Comparison of ENCODE assay signal across 12 cellular contexts in the genomic region with DNA sequence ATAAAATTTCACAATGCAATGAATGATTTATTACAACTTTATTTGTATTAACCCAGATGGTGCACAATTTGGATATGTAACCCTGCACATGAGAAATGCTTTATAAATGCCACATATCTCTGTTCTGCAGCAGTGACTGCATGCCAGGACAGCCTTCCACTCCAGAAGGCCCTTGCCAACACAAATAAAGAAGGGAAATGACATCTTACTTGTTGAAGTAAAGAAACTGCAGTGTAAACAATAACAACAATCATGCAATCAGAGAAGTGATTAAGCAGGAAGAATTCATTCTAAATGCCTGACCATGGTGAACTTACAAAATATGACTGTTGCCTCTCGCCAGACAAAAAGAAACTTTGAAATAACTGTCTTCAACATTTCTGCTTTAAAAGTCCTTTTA.
"Had no signal": no experiment of that assay in that cellular context is flagged by ENCODE, and none has a peak within 500 bp of the region (broad histone marks: within the 10 kb centered on the region; RNA-seq: fewer than 3 reads in every experiment).

No MANE protein-coding gene starts in this region.

- ATAC-seq: activated CD8-positive, alpha-beta T cell treated with anti-CD3 and anti-CD28 coated beads, Interleukin-2, amount 10 ng/mL, durations not matched to agents 7 days and 5 days; activated naive CD8-positive, alpha-beta T cell treated with anti-CD3 and anti-CD28 coated beads, Interleukin-2, amount 50 U/mL, for 24 hours; left lobe of liver had no signal

- DNase-seq: activated CD4-positive, alpha-beta T cell treated with anti-CD3 and anti-CD28 coated beads, Interleukin-2, amount 10 ng/mL, durations not matched to agents 7 days and 5 days; activated CD8-positive, alpha-beta T cell treated with anti-CD3 and anti-CD28 coated beads, Interleukin-2, amount 10 ng/mL, durations not matched to agents 7 days and 5 days; activated naive CD4-positive, alpha-beta T cell treated with anti-CD3 and anti-CD28 coated beads, Interleukin-2, amount 10 ng/mL, durations not matched to agents 7 days and 5 days; activated naive CD8-positive, alpha-beta T cell treated with anti-CD3 and anti-CD28 coated beads, Interleukin-2, amount 50 U/mL, for 24 hours; activated T-cell treated with anti-CD3 and anti-CD28 coated beads, Interleukin-2, amount 50 U/mL, for 24 hours; dorsolateral prefrontal cortex; endodermal cell; foreskin fibroblast; stomach; T1000; trophoblast cell had no signal
